ENCODE assay signal across 21 cellular contexts in genomic region chr12:105968025-105968424, GRCh38.
DNase-seq lines count a peak whose midpoint lies in the region; ATAC-seq and TF ChIP-seq lines count a peak whose summit lies in the region.
"Had no signal": no experiment of that assay in that cellular context is flagged by ENCODE, and none has a peak within 500 bp of the region (broad histone marks: within the 10 kb centered on the region; RNA-seq: fewer than 3 reads in every experiment).

No MANE protein-coding gene starts in this region.

- ATAC-seq in heart right ventricle (no peak), Right ventricle myocardium inferior (no peak), natural killer cell (no peak), HG03571 (IDR thresholded peaks at IDR 0.05; ENCODE audit: unreplicated experiment) (no peak)
- ATAC-seq: K562, Panc1 had no signal

- no peaks in the 10 kb centered on the region for H3K27me3 Mint-ChIP-seq in chondrocyte (ENCODE audit: low read depth)
- H3K27me3 Mint-ChIP-seq in progenitor cell of endocrine pancreas: peaks cover 12% of the 10 kb centered on the region
- H3K27me3 Mint-ChIP-seq in type B pancreatic cell: peaks cover 28% of the 10 kb centered on the region
- peaks cover 0 to 9% of the 10 kb centered on the region in 2 donors for H3K27me3 Mint-ChIP-seq in natural killer cell (ENCODE audit: low read depth in 2 of 2)
- H3K27me3 Mint-ChIP-seq: CD4-positive, alpha-beta T cell had no signal

- no peaks in the 10 kb centered on the region for H3K27me3 ChIP-seq in heart right ventricle
- H3K27me3 ChIP-seq: BE2C had no signal

- 86 to 92% methylated on average over 1 of the region's 1 CpG for WGBS in heart right ventricle, 2 donors

- peak overlapping the region in 7 of 10 donors; percentile 50 to 93 (median 85) for H3K27ac ChIP-seq in heart right ventricle

- peaks cover 0 to 4% (median 0%) of the 10 kb centered on the region in 11 donors for H3K9me3 ChIP-seq in heart right ventricle
- H3K9me3 ChIP-seq: BE2C, Caco-2 had no signal

- TF ChIP-seq CTCF in heart right ventricle (IDR thresholded peaks at IDR 0.05) (no peak), chondrocyte (IDR thresholded peaks at IDR 0.05) (peak; percentile 47), progenitor cell of endocrine pancreas (IDR thresholded peaks at IDR 0.05; ENCODE audit: unreplicated experiment) (peak; percentile 7), type B pancreatic cell (conservative IDR thresholded peaks at IDR 0.05) (peak; percentile 57), natural killer cell (IDR thresholded peaks at IDR 0.05) (no peak)

- intact Hi-C loops in heart right ventricle (cut with DNase I): loop anchor here in 2 of 10 donors (5.0 to 10.0 kb wide), 2 partner anchors 164 to 167 kb away; partner anchors contain the start of gene NUAK1 (in 1 of the 2)
- intact Hi-C loops in Right ventricle myocardium inferior (cut with DNase I): loop anchor here (5.0 kb wide), 1 partner anchor 46 kb away; no protein-coding TSS in a partner anchor
- intact Hi-C loops in natural killer cell (cut with micrococcal nuclease): no loop called here

- H3K9me3 Mint-ChIP-seq in chondrocyte (ENCODE audit: low read depth): peaks cover 3% of the 10 kb centered on the region
- no peaks in the 10 kb centered on the region for H3K9me3 Mint-ChIP-seq in progenitor cell of endocrine pancreas (ENCODE audit: low read depth)
- H3K9me3 Mint-ChIP-seq in type B pancreatic cell: peaks cover 6% of the 10 kb centered on the region
- no peaks in the 10 kb centered on the region for H3K9me3 Mint-ChIP-seq in natural killer cell
- H3K9me3 Mint-ChIP-seq: CD4-positive, alpha-beta T cell had no signal

- no peaks in the 10 kb centered on the region for H3K36me3 ChIP-seq in heart right ventricle
- H3K36me3 ChIP-seq: BE2C had no signal

- DNase-seq in heart right ventricle (no peak), Right ventricle myocardium inferior (ENCODE audit: missing footprints) (no peak), chondrocyte (ENCODE audit: low spot score) (no peak), progenitor cell of endocrine pancreas (ENCODE audit: low spot score, unreplicated experiment) (no peak), type B pancreatic cell (ENCODE audit: extremely low spot score, unreplicated experiment) (no peak), NCI-H82 (lab: John Stamatoyannopoulos, UW) (no peak), natural killer cell (no peak)
- DNase-seq: 8988T; BE2C; Caco-2; CD4-positive, alpha-beta T cell; GF-D8; GOT3; NCI-H1105; NCI-H1694; NCI-H2081 treated with DMSO at 0.1 percent for 48 hours; NCI-H446 treated with DMSO at 0.1 percent for 48 hours; NCI-H69 had no signal

- H3K4me3 ChIP-seq in heart right ventricle: no peak overlapping the region
- H3K4me3 ChIP-seq: K562 had no signal

- H3K27ac Mint-ChIP-seq in chondrocyte (ENCODE audit: unreplicated experiment) (peak overlapping the region; percentile 76), progenitor cell of endocrine pancreas (no peak overlapping the region), type B pancreatic cell (no peak overlapping the region), natural killer cell (no peak overlapping the region)
- H3K27ac Mint-ChIP-seq: CD4-positive, alpha-beta T cell had no signal

- peaks cover 4 to 30% (median 20%) of the 10 kb centered on the region in 9 donors for H3K4me1 ChIP-seq in heart right ventricle
- H3K4me1 ChIP-seq: BE2C, Caco-2 had no signal

- H3K4me3 Mint-ChIP-seq in chondrocyte (ENCODE audit: unreplicated experiment) (no peak overlapping the region), progenitor cell of endocrine pancreas (ENCODE audit: low read depth) (no peak overlapping the region), type B pancreatic cell (no peak overlapping the region), natural killer cell (no peak overlapping the region)
- H3K4me3 Mint-ChIP-seq: CD4-positive, alpha-beta T cell had no signal

- H3K36me3 Mint-ChIP-seq in chondrocyte (ENCODE audit: low read depth) (no peaks in the 10 kb centered on the region), progenitor cell of endocrine pancreas (ENCODE audit: insufficient read depth) (no peaks in the 10 kb centered on the region), type B pancreatic cell (no peaks in the 10 kb centered on the region), natural killer cell (no peaks in the 10 kb centered on the region)

- peaks cover 20% of the 10 kb centered on the region for H3K4me1 Mint-ChIP-seq in chondrocyte (ENCODE audit: low read depth)
- no peaks in the 10 kb centered on the region for H3K4me1 Mint-ChIP-seq in progenitor cell of endocrine pancreas (ENCODE audit: low read depth)
- no peaks in the 10 kb centered on the region for H3K4me1 Mint-ChIP-seq in type B pancreatic cell (ENCODE audit: unreplicated experiment)
- no peaks in the 10 kb centered on the region for H3K4me1 Mint-ChIP-seq in natural killer cell

Comparison
In these comparisons a context has a peak if more than half of its experiments do, and no peak if none do; other contexts are left out.
1. CTCF ChIP-seq: peak in chondrocyte (single experiment), progenitor cell of endocrine pancreas (single experiment) and type B pancreatic cell (single experiment); none in heart right ventricle (0 of 9) and natural killer cell (single experiment).